ENCODE assay signal across 8 cellular contexts in genomic region chr22:37608477-37609239, GRCh38.
DNase-seq lines count a peak whose midpoint lies in the region; ATAC-seq and TF ChIP-seq lines count a peak whose summit lies in the region.

A gene with protein sequence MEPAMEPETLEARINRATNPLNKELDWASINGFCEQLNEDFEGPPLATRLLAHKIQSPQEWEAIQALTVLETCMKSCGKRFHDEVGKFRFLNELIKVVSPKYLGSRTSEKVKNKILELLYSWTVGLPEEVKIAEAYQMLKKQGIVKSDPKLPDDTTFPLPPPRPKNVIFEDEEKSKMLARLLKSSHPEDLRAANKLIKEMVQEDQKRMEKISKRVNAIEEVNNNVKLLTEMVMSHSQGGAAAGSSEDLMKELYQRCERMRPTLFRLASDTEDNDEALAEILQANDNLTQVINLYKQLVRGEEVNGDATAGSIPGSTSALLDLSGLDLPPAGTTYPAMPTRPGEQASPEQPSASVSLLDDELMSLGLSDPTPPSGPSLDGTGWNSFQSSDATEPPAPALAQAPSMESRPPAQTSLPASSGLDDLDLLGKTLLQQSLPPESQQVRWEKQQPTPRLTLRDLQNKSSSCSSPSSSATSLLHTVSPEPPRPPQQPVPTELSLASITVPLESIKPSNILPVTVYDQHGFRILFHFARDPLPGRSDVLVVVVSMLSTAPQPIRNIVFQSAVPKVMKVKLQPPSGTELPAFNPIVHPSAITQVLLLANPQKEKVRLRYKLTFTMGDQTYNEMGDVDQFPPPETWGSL (plus strand): TSS chr22:37608834. CDS start chr22:37608861, 27 bp downstream.

- H3K9me3 Mint-ChIP-seq in activated naive CD4-positive, alpha-beta T cell treated with anti-CD3 and anti-CD28 coated beads, Interleukin-2, amount 50 U/mL, for 24 hours, result no peaks in the 10 kb centered on the region

- DNase-seq in NCI-H1092 treated with DMSO at 0.1 percent for 48 hours (lab: John Stamatoyannopoulos, UW) (peak; percentile 99), germinal center (ENCODE audit: low spot score) (peak; percentile 95), nucleus accumbens (lab: John Stamatoyannopoulos, UW) (peak; percentile 79 to 100 (median 96)), superior temporal gyrus (ENCODE audit: extremely low spot score) (peak; percentile 99)

- peak within 1 kb of the TSS; percentile 98 for H3K27ac Mint-ChIP-seq in activated naive CD4-positive, alpha-beta T cell treated with anti-CD3 and anti-CD28 coated beads, Interleukin-2, amount 50 U/mL, for 24 hours

- peak within 1 kb of the TSS; percentile 93 for H3K4me3 ChIP-seq in GM08714 (ENCODE audit: low read length)

- no peaks in the 10 kb centered on the region for H3K36me3 Mint-ChIP-seq in activated naive CD4-positive, alpha-beta T cell treated with anti-CD3 and anti-CD28 coated beads, Interleukin-2, amount 50 U/mL, for 24 hours

- no peaks in the 10 kb centered on the region for H3K27me3 Mint-ChIP-seq in activated naive CD4-positive, alpha-beta T cell treated with anti-CD3 and anti-CD28 coated beads, Interleukin-2, amount 50 U/mL, for 24 hours

- peak within 1 kb of the TSS; percentile 98 for H3K4me3 Mint-ChIP-seq in activated naive CD4-positive, alpha-beta T cell treated with anti-CD3 and anti-CD28 coated beads, Interleukin-2, amount 50 U/mL, for 24 hours

- ATAC-seq in HG02610 (IDR thresholded peaks at IDR 0.05; ENCODE audit: unreplicated experiment) (peak; percentile 70), SK-N-SH treated with all-trans-retinoic acid at 6 μM for 48 hours (peak; percentile 84)

- H3K4me1 Mint-ChIP-seq in activated naive CD4-positive, alpha-beta T cell treated with anti-CD3 and anti-CD28 coated beads, Interleukin-2, amount 50 U/mL, for 24 hours, result peaks cover 45% of the 10 kb centered on the region

TF ChIP-seq in SK-N-SH treated with all-trans-retinoic acid at 6 μM for 48 hours, 23 proteins besides CTCF, POLR2A, EP300 and RAD21:
- TF ChIP-seq CSDC2 (CRISPR knock-in tag; IDR thresholded peaks at IDR 0.05), result 0 out of 2 replicates have a peak, but pooled peaks have one; percentile 37
- TF ChIP-seq, protein P1, sequence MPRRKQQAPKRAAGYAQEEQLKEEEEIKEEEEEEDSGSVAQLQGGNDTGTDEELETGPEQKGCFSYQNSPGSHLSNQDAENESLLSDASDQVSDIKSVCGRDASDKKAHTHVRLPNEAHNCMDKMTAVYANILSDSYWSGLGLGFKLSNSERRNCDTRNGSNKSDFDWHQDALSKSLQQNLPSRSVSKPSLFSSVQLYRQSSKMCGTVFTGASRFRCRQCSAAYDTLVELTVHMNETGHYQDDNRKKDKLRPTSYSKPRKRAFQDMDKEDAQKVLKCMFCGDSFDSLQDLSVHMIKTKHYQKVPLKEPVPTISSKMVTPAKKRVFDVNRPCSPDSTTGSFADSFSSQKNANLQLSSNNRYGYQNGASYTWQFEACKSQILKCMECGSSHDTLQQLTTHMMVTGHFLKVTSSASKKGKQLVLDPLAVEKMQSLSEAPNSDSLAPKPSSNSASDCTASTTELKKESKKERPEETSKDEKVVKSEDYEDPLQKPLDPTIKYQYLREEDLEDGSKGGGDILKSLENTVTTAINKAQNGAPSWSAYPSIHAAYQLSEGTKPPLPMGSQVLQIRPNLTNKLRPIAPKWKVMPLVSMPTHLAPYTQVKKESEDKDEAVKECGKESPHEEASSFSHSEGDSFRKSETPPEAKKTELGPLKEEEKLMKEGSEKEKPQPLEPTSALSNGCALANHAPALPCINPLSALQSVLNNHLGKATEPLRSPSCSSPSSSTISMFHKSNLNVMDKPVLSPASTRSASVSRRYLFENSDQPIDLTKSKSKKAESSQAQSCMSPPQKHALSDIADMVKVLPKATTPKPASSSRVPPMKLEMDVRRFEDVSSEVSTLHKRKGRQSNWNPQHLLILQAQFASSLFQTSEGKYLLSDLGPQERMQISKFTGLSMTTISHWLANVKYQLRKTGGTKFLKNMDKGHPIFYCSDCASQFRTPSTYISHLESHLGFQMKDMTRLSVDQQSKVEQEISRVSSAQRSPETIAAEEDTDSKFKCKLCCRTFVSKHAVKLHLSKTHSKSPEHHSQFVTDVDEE (CRISPR knock-in tag; IDR thresholded peaks at IDR 0.05), result peak; percentile 57; the same call in 1 of the 2 replicates
- peak; percentile 58; the same call in 1 of the 2 replicates for TF ChIP-seq PATZ1 (CRISPR knock-in tag; IDR thresholded peaks at IDR 0.05; ENCODE audit: borderline replicate concordance)
- TF ChIP-seq, protein P2, sequence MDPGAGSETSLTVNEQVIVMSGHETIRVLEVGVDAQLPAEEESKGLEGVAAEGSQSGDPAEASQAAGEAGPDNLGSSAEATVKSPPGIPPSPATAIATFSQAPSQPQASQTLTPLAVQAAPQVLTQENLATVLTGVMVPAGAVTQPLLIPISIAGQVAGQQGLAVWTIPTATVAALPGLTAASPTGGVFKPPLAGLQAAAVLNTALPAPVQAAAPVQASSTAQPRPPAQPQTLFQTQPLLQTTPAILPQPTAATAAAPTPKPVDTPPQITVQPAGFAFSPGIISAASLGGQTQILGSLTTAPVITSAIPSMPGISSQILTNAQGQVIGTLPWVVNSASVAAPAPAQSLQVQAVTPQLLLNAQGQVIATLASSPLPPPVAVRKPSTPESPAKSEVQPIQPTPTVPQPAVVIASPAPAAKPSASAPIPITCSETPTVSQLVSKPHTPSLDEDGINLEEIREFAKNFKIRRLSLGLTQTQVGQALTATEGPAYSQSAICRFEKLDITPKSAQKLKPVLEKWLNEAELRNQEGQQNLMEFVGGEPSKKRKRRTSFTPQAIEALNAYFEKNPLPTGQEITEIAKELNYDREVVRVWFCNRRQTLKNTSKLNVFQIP (CRISPR knock-in tag; IDR thresholded peaks at IDR 0.05; ENCODE audit: borderline replicate concordance, low read depth), result peak; percentile 81; the same call in 1 of the 2 replicates
- no peak for TF ChIP-seq TOX (CRISPR knock-in tag; IDR thresholded peaks at IDR 0.05; ENCODE audit: borderline replicate concordance)

Comparison
In these comparisons a context has a peak if more than half of its experiments do, and no peak if none do; other contexts are left out.
1. Peak in every context shown above with its lines: DNase-seq, ATAC-seq and H3K4me3 ChIP-seq.